ENCODE assay signal across 30 cellular contexts in genomic region chr3:10006048-10006761, GRCh38.
"Had no signal": no experiment of that assay in that cellular context is flagged by ENCODE, and none has a peak within 500 bp of the region (broad histone marks: within the 10 kb centered on the region; RNA-seq: fewer than 3 reads in every experiment).

No MANE protein-coding gene starts in this region.

- DNase-seq: activated CD4-positive, alpha-beta memory T cell treated with anti-CD3 and anti-CD28 coated beads, Interleukin-2, amount 10 ng/mL, durations not matched to agents 7 days and 5 days; activated CD4-positive, alpha-beta T cell treated with anti-CD3 and anti-CD28 coated beads for 48 hours; activated CD4-positive, CD25-positive, alpha-beta regulatory T cell; activated gamma-delta T cell; activated T-cell treated with anti-CD3 and anti-CD28 coated beads, Interleukin-2, amount 50 U/mL, for 48 hours; effector CD8-positive, alpha-beta T cell; heart left ventricle; kidney; left lung; mammary epithelial cell; right cardiac atrium; small intestine; stimulated activated CD4-positive, alpha-beta T cell treated with anti-CD3 and anti-CD28 coated beads, Interleukin-15, amount 100 ng/mL, for 24 hours; stimulated activated CD4-positive, alpha-beta T cell treated with anti-CD3 and anti-CD28 coated beads, Interleukin-2, amount 100 ng/mL, for 48 hours; stimulated activated naive CD8-positive, alpha-beta T cell treated with anti-CD3 and anti-CD28 coated beads, Interleukin-15, amount 100 ng/mL, for 72 hours; T-helper 1 cell; T1000; transverse colon had no signal

- H3K4me3 ChIP-seq: adrenal gland, breast epithelium, esophagus muscularis mucosa, gastroesophageal sphincter, heart left ventricle, left lung, neural progenitor cell, prostate gland, suprapubic skin, transverse colon, vagina had no signal

- H3K9ac ChIP-seq: neural progenitor cell had no signal

- H3K4me2 ChIP-seq: neural progenitor cell had no signal

- H3K4me3 Mint-ChIP-seq: activated CD4-positive, alpha-beta memory T cell treated with anti-CD3 and anti-CD28 coated beads, Interleukin-2, amount 10 ng/mL, durations not matched to agents 7 days and 5 days; dendritic cell treated with granulocyte-macrophage colony-stimulating factor and Interleukin-4, amounts not matched to agents 40 ng/mL and 50 ng/mL, for 4 days; neural progenitor cell; stimulated activated naive CD8-positive, alpha-beta T cell treated with anti-CD3 and anti-CD28 coated beads, Interleukin-15, amount 100 ng/mL, for 72 hours had no signal

- H3K9me3 Mint-ChIP-seq: activated CD4-positive, alpha-beta memory T cell treated with anti-CD3 and anti-CD28 coated beads, Interleukin-2, amount 10 ng/mL, durations not matched to agents 7 days and 5 days; activated naive CD4-positive, alpha-beta T cell treated with anti-CD3 and anti-CD28 coated beads, Interleukin-2, amount 50 U/mL, for 72 hours; dendritic cell treated with granulocyte-macrophage colony-stimulating factor and Interleukin-4, amounts not matched to agents 40 ng/mL and 50 ng/mL, for 4 days; neural progenitor cell; stimulated activated naive CD8-positive, alpha-beta T cell treated with anti-CD3 and anti-CD28 coated beads, Interleukin-15, amount 100 ng/mL, for 72 hours had no signal

- H2AFZ ChIP-seq: neural progenitor cell had no signal

- H3K27me3 Mint-ChIP-seq: activated CD4-positive, alpha-beta memory T cell treated with anti-CD3 and anti-CD28 coated beads, Interleukin-2, amount 10 ng/mL, durations not matched to agents 7 days and 5 days had no signal

- H3K9me3 ChIP-seq: adrenal gland, breast epithelium, esophagus muscularis mucosa, gastroesophageal sphincter, heart left ventricle, left lung, prostate gland, suprapubic skin, transverse colon, vagina had no signal

- H3K27ac ChIP-seq: adrenal gland, breast epithelium, esophagus muscularis mucosa, gastroesophageal sphincter, heart left ventricle, left lung, neural progenitor cell, prostate gland, suprapubic skin, transverse colon, vagina had no signal

- FAIRE-seq: astrocyte, endothelial cell of umbilical vein, kidney, small intestine had no signal

- H3K27ac Mint-ChIP-seq: activated CD4-positive, alpha-beta memory T cell treated with anti-CD3 and anti-CD28 coated beads, Interleukin-2, amount 10 ng/mL, durations not matched to agents 7 days and 5 days; dendritic cell treated with granulocyte-macrophage colony-stimulating factor and Interleukin-4, amounts not matched to agents 40 ng/mL and 50 ng/mL, for 4 days; neural progenitor cell; stimulated activated naive CD8-positive, alpha-beta T cell treated with anti-CD3 and anti-CD28 coated beads, Interleukin-15, amount 100 ng/mL, for 72 hours had no signal

- ATAC-seq: activated naive CD4-positive, alpha-beta T cell treated with anti-CD3 and anti-CD28 coated beads, Interleukin-2, amount 50 U/mL, for 72 hours; gastroesophageal sphincter; heart left ventricle; left lung; right cardiac atrium; stimulated activated naive CD8-positive, alpha-beta T cell treated with anti-CD3 and anti-CD28 coated beads, Interleukin-15, amount 100 ng/mL, for 72 hours had no signal

- H3K27me3 ChIP-seq: adrenal gland, breast epithelium, esophagus muscularis mucosa, gastroesophageal sphincter, heart left ventricle, left lung, suprapubic skin, transverse colon, vagina had no signal

- H3K36me3 ChIP-seq: adrenal gland, breast epithelium, gastroesophageal sphincter, heart left ventricle, neural progenitor cell, prostate gland, suprapubic skin, transverse colon, vagina had no signal
